ENCODE assay signal across 36 cellular contexts in the genomic region with DNA sequence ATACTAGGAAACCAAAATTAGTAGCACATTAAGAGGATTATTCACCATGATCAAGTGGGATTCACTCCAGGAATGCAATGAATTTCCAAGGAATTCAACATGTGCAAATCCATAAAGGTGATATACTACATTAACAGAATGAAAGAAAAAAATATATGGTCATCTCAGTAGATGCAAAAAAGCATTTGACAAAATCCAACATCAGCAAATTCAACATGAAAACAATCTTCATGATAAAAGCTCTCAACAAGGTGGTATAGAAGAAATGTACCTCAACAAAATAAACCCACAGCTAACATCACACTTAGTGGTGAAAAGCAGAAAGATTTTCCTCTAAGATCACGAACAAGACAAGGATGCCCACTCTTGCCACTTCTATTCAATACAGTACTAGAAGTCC.
"Had no signal": no experiment of that assay in that cellular context is flagged by ENCODE, and none has a peak within 500 bp of the region (broad histone marks: within the 10 kb centered on the region; RNA-seq: fewer than 3 reads in every experiment).

No MANE protein-coding gene starts in this region.

- H3K9me3 ChIP-seq: MG63 had no signal

- H3K36me3 ChIP-seq: MG63 had no signal

- DNase-seq: Kasumi-1, MG63, MM.1S, MV-4-11, NCI-H1048, NCI-H1092, NCI-H1092 treated with DMSO at 0.1 percent for 48 hours, NCI-H1105, NCI-H1105 treated with DMSO at 0.1 percent for 48 hours, NCI-H1417, NCI-H1417 treated with DMSO at 0.1 percent for 48 hours, NCI-H1436, NCI-H1436 treated with DMSO at 0.1 percent for 48 hours, NCI-H146, NCI-H1694, NCI-H1694 treated with DMSO at 0.1 percent for 48 hours, NCI-H187, NCI-H187 treated with DMSO at 0.1 percent for 48 hours, NCI-H1930, NCI-H2029, NCI-H2029 treated with DMSO at 0.1 percent for 48 hours, NCI-H2081, NCI-H2081 treated with DMSO at 0.1 percent for 48 hours, NCI-H2107, NCI-H2171, NCI-H2171 treated with DMSO at 0.1 percent for 48 hours, NCI-H2227 treated with DMSO at 0.1 percent for 48 hours, NCI-H226, NCI-H345, NCI-H446, NCI-H446 treated with DMSO at 0.1 percent for 48 hours, NCI-H510A, NCI-H510A treated with DMSO at 0.1 percent for 48 hours, NCI-H524, NCI-H524 treated with DMSO at 0.1 percent for 48 hours, NCI-H526 had no signal

- H3K27me3 ChIP-seq: MG63 had no signal

- H3K4me3 ChIP-seq: MG63 had no signal
